In genomic region chr5:10457682-10458574, GRCh38 we compare ENCODE assay signal across 14 cellular contexts. TPM values are rescaled to one million over a fixed set of nuclear protein-coding genes. Genes with fewer than 3 reads are reported as not detected.
A peak's percentile ranks its signal among the peaks of the same experiment; 100 is the strongest.
DNase-seq lines count a peak whose midpoint lies in the region; ATAC-seq, FAIRE-seq and TF ChIP-seq lines count a peak whose summit lies in the region.
"Had no signal": no experiment of that assay in that cellular context is flagged by ENCODE, and none has a peak within 500 bp of the region (broad histone marks: within the 10 kb centered on the region; RNA-seq: fewer than 3 reads in every experiment).

No MANE protein-coding gene starts in this region.

- peak; percentile 50 for DNase-seq in Right ventricle myocardium inferior (ENCODE audit: missing footprints)
- DNase-seq in right atrium auricular region (ENCODE audit: low spot score), result no peak
- no peak for DNase-seq in WTC11 (ENCODE audit: low spot score)
- DNase-seq in kidney glomerular epithelial cell (lab: John Stamatoyannopoulos, UW), result peak; percentile 23
- DNase-seq in urothelium cell line (ENCODE audit: low spot score), result no peak
- no peak for DNase-seq in colonic mucosa
- DNase-seq in iPS-NIHi11 (ENCODE audit: low spot score), result no peak
- DNase-seq: activated CD4-positive, alpha-beta T cell treated with anti-CD3 and anti-CD28 coated beads, Interleukin-2, amount 50 U/mL, for 4 hours; NCI-H187 treated with DMSO at 0.1 percent for 48 hours had no signal

- CTCF ChIA-PET in WTC11 (lab: Charles Lee), result interaction anchor here (0.5 to 7.9 kb wide), 10 partner anchors 8 to 232 kb away, joined by 3 to 142 read pairs (median 3); no protein-coding TSS in a partner anchor

- H3K27me3 ChIP-seq in right atrium auricular region (no peaks in the 10 kb centered on the region), colonic mucosa (no peaks in the 10 kb centered on the region)
- H3K27me3 ChIP-seq: SJSA1, tibial nerve had no signal

- peak; percentile 60 for ATAC-seq in Right ventricle myocardium inferior
- ATAC-seq in WTC11, result no peak
- no peak for ATAC-seq in GM19328 (IDR thresholded peaks at IDR 0.05; ENCODE audit: unreplicated experiment)

- H3K9ac ChIP-seq in colonic mucosa (ENCODE audit: low read depth in 2 of 2, low read length in 2 of 2), result no peak overlapping the region

- H3K27ac Mint-ChIP-seq in WTC11, result no peak overlapping the region
- H3K27ac Mint-ChIP-seq: activated naive CD8-positive, alpha-beta T cell had no signal

- H3K36me3 Mint-ChIP-seq in WTC11, result no peaks in the 10 kb centered on the region
- H3K36me3 Mint-ChIP-seq: activated naive CD8-positive, alpha-beta T cell had no signal

- peak; percentile 96 for FAIRE-seq in urothelium cell line (lab: Jason Lieb, UNC)

- TF ChIP-seq CTCF in right atrium auricular region (IDR thresholded peaks at IDR 0.05), result peak in 1 of 2 donors; percentile 35
- no peak for TF ChIP-seq CTCF in WTC11 (IDR thresholded peaks at IDR 0.05)
- TF ChIP-seq CTCF in colonic mucosa (IDR thresholded peaks at IDR 0.05), result no peak

- H3K4me1 ChIP-seq in right atrium auricular region (peaks cover 0 to 44% of the 10 kb centered on the region in 2 donors), colonic mucosa (no peaks in the 10 kb centered on the region)

- H3K4me3 Mint-ChIP-seq in WTC11, result no peak overlapping the region
- H3K4me3 Mint-ChIP-seq: activated naive CD8-positive, alpha-beta T cell had no signal

- POLR2A ChIA-PET in WTC11 (lab: Charles Lee), result no interaction called here

- H3K27me3 Mint-ChIP-seq in WTC11 (ENCODE audit: low read depth), result no peaks in the 10 kb centered on the region
- H3K27me3 Mint-ChIP-seq: activated naive CD8-positive, alpha-beta T cell had no signal

- H3K4me3 ChIP-seq in right atrium auricular region (no peak overlapping the region), colonic mucosa (no peak overlapping the region)
- H3K4me3 ChIP-seq: SJSA1, tibial nerve had no signal

- H3K9me3 ChIP-seq in right atrium auricular region (no peaks in the 10 kb centered on the region), colonic mucosa (no peaks in the 10 kb centered on the region)
- H3K9me3 ChIP-seq: SJSA1, tibial nerve had no signal

- peaks cover 38% of the 10 kb centered on the region for H3K4me1 Mint-ChIP-seq in WTC11

- H3K36me3 ChIP-seq in right atrium auricular region (no peaks in the 10 kb centered on the region), colonic mucosa (no peaks in the 10 kb centered on the region)
- H3K36me3 ChIP-seq: SJSA1, tibial nerve had no signal

- H3K27ac ChIP-seq in right atrium auricular region (no peak overlapping the region), colonic mucosa (no peak overlapping the region)
- H3K27ac ChIP-seq: epithelial cell of prostate, SJSA1, tibial nerve had no signal

- intact Hi-C loops in Right ventricle myocardium inferior (cut with DNase I), result no loop called here
- intact Hi-C loops in colonic mucosa (cut with DNase I), result no loop called here

- H3K9me3 Mint-ChIP-seq in WTC11, result no peaks in the 10 kb centered on the region

TF ChIP-seq in WTC11, 78 proteins besides CTCF, POLR2A, EP300 and RAD21:
- TF ChIP-seq ELF4 (CRISPR knock-in tag; IDR thresholded peaks at IDR 0.05; ENCODE audit: low read depth), result no peak
- TF ChIP-seq SP1 (CRISPR knock-in tag; conservative IDR thresholded peaks at IDR 0.05), result no peak
- TF ChIP-seq OVOL2 (CRISPR knock-in tag; IDR thresholded peaks at IDR 0.05; ENCODE audit: borderline replicate concordance), result no peak
- no peak for TF ChIP-seq CBFB (CRISPR knock-in tag; IDR thresholded peaks at IDR 0.05; ENCODE audit: low read depth)
- peak; percentile 55; the same call in 1 of the 2 replicates for TF ChIP-seq ZNF263 (CRISPR knock-in tag; IDR thresholded peaks at IDR 0.05; ENCODE audit: low read depth)
- no peak for TF ChIP-seq STAT6 (CRISPR knock-in tag; conservative IDR thresholded peaks at IDR 0.05; ENCODE audit: low read depth)

RNA-seq across cellular contexts. Expression of gene ROPN1L, which starts 16.2 kb away (rescaled TPM):
- total RNA-seq in Right ventricle myocardium inferior, result not detected
- 1 to 10 TPM in 1 of 2 donors, not detected in 1; 2.2 TPM for total RNA-seq in right atrium auricular region
- total RNA-seq in WTC11 (2021), result 0.27 TPM in 1 of 3 replicates, not detected in the others
- not detected for total RNA-seq in colonic mucosa

Comparison
In these comparisons a context has a peak if more than half of its experiments do, and no peak if none do; other contexts are left out.
1. DNase-seq: peak in Right ventricle myocardium inferior (single experiment) and kidney glomerular epithelial cell (single experiment); none in right atrium auricular region (single experiment), WTC11 (single experiment), urothelium cell line (single experiment), colonic mucosa (single experiment) and iPS-NIHi11 (single experiment).